ENCODE assay signal across 23 cellular contexts in the genomic region with DNA sequence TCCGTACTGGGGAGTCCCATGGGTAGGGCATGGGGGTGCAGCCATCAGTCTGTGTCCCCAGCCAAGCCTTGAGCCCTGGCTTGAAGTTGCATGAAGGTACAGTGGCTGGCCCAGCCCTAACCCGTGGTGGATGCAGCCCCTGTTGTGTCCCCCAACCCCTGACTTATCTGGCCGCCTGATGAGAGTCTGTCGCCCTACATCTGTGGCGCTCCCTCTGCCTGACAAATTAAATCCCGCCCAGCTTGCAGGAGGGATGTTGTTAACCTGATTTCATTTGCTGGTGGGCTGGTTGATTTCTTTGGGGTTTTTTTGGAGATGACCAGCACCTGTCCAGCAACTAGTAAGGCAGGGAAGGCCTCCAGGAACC.
"Had no signal": no experiment of that assay in that cellular context is flagged by ENCODE, and none has a peak within 500 bp of the region (broad histone marks: within the 10 kb centered on the region; RNA-seq: fewer than 3 reads in every experiment).

No MANE protein-coding gene starts in this region.

- FAIRE-seq: pancreas, urothelium cell line had no signal

- H3K36me3 Mint-ChIP-seq: activated CD8-positive, alpha-beta memory T cell treated with anti-CD3 and anti-CD28 coated beads, Interleukin-2, amount 10 ng/mL, durations not matched to agents 7 days and 5 days had no signal

- H3K4me1 Mint-ChIP-seq: activated B cell treated with CpG ODN at 0.5 μM for 24 hours; activated CD8-positive, alpha-beta memory T cell treated with anti-CD3 and anti-CD28 coated beads, Interleukin-2, amount 10 ng/mL, durations not matched to agents 7 days and 5 days had no signal

- ATAC-seq: activated CD8-positive, alpha-beta memory T cell treated with anti-CD3 and anti-CD28 coated beads, Interleukin-2, amount 10 ng/mL, durations not matched to agents 7 days and 5 days; activated CD8-positive, alpha-beta T cell treated with anti-CD3 and anti-CD28 coated beads, Interleukin-2, amount 10 ng/mL, durations not matched to agents 7 days and 5 days; activated naive CD4-positive, alpha-beta T cell treated with anti-CD3 and anti-CD28 coated beads, Interleukin-2, amount 50 U/mL, for 72 hours; foreskin keratinocyte; mucosa of descending colon; pancreas; sciatic nerve had no signal

- H3K9me3 Mint-ChIP-seq: activated B cell treated with CpG ODN at 0.5 μM for 24 hours; T-helper 2 cell treated with Interferon-gamma antibody and Interleukin-4, amounts not matched to agents 5 μg/mL and 100 μg/mL, for 36 hours had no signal

- H3K27ac Mint-ChIP-seq: activated B cell treated with CpG ODN at 0.5 μM for 24 hours; activated CD8-positive, alpha-beta memory T cell treated with anti-CD3 and anti-CD28 coated beads, Interleukin-2, amount 10 ng/mL, durations not matched to agents 7 days and 5 days; activated CD8-positive, alpha-beta T cell treated with anti-CD3 and anti-CD28 coated beads, Interleukin-2, amount 10 ng/mL, durations not matched to agents 7 days and 5 days; nephron; T-helper 2 cell treated with Interferon-gamma antibody and Interleukin-4, amounts not matched to agents 5 μg/mL and 100 μg/mL, for 36 hours had no signal

- H3K4me2 ChIP-seq: smooth muscle cell had no signal

- H3K27me3 Mint-ChIP-seq: activated B cell treated with CpG ODN at 0.5 μM for 24 hours; activated CD8-positive, alpha-beta memory T cell treated with anti-CD3 and anti-CD28 coated beads, Interleukin-2, amount 10 ng/mL, durations not matched to agents 7 days and 5 days had no signal

- H3K27me3 ChIP-seq: esophagus muscularis mucosa, foreskin keratinocyte, pancreas, testis, transverse colon had no signal

- H3K4me3 ChIP-seq: esophagus muscularis mucosa, left ventricle myocardium inferior, lung, mucosa of descending colon, pancreas, prostate gland, smooth muscle cell, testis, transverse colon had no signal

- H3K4me3 Mint-ChIP-seq: activated B cell treated with CpG ODN at 0.5 μM for 24 hours; activated CD8-positive, alpha-beta memory T cell treated with anti-CD3 and anti-CD28 coated beads, Interleukin-2, amount 10 ng/mL, durations not matched to agents 7 days and 5 days; activated CD8-positive, alpha-beta T cell treated with anti-CD3 and anti-CD28 coated beads, Interleukin-2, amount 10 ng/mL, durations not matched to agents 7 days and 5 days; nephron; T-helper 2 cell treated with Interferon-gamma antibody and Interleukin-4, amounts not matched to agents 5 μg/mL and 100 μg/mL, for 36 hours had no signal

- H3K36me3 ChIP-seq: esophagus muscularis mucosa, left ventricle myocardium inferior, pancreas, prostate gland, transverse colon had no signal

- H3K9me3 ChIP-seq: mucosa of descending colon, pancreas, prostate gland, testis, transverse colon had no signal

- H3K4me1 ChIP-seq: esophagus muscularis mucosa, left ventricle myocardium inferior, pancreas, prostate gland, testis, transverse colon had no signal

- DNase-seq: activated B cell treated with CpG ODN at 0.5 μM for 24 hours; activated CD8-positive, alpha-beta memory T cell treated with anti-CD3 and anti-CD28 coated beads, Interleukin-2, amount 10 ng/mL, durations not matched to agents 7 days and 5 days; activated CD8-positive, alpha-beta T cell treated with anti-CD3 and anti-CD28 coated beads, Interleukin-2, amount 10 ng/mL, durations not matched to agents 7 days and 5 days; activated naive CD4-positive, alpha-beta T cell; activated T-cell treated with anti-CD3 and anti-CD28 coated beads, Interleukin-2, amount 50 U/mL, for 48 hours; cortex of kidney; foreskin keratinocyte; left ventricle myocardium inferior; mucosa of descending colon; pancreas; stimulated activated naive CD4-positive, alpha-beta T cell; T-helper 1 cell; testis; transverse colon had no signal

- H3K27ac ChIP-seq: esophagus muscularis mucosa, foreskin keratinocyte, left ventricle myocardium inferior, pancreas, prostate gland, testis, transverse colon had no signal
